13 cellular contexts compared by ENCODE assay signal in the genomic region with DNA sequence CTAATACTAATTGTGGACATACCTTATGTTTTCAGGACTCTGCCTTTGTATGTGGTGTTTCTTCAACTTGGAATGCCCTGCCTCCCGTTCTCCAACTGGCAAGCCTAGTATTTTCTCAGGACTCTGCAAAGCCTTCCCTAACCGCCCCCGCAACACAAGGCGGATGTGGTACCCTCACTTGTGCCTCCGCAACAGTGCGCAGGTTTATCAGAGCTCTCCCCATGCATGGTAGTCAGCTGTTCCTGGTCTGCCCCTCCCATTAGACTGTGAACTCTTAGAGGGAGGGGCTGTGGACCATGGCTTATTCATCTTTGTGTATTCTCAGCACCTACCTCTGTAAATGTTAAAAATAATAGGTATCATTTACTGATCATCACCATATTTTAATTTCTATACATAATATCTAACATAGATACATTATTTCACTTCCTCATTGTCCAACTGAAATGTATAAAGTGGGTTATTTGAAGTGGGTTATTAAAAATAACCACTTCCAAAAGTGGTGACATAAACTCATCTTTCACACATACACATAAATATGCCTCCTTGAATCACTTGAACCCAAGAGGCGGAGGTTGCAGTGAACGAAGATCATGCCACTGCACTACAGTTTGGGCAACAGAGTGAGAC. TPM values are rescaled to one million over a fixed set of nuclear protein-coding genes. Genes with fewer than 3 reads are reported as not detected.
DNase-seq lines count a peak whose midpoint lies in the region; ATAC-seq lines count a peak whose summit lies in the region.
"Had no signal": no experiment of that assay in that cellular context is flagged by ENCODE, and none has a peak within 500 bp of the region (broad histone marks: within the 10 kb centered on the region; RNA-seq: fewer than 3 reads in every experiment).

No MANE protein-coding gene starts in this region.

- H3K27me3 Mint-ChIP-seq in activated T-cell treated with anti-CD3 and anti-CD28 coated beads, Interleukin-2, amount 50 U/mL, for 4 hours (ENCODE audit: low read depth) = no peaks in the 10 kb centered on the region
- H3K27me3 Mint-ChIP-seq in activated naive CD8-positive, alpha-beta T cell treated with anti-CD3 and anti-CD28 coated beads, Interleukin-2, amount 50 U/mL, for 24 hours = no peaks in the 10 kb centered on the region
- H3K27me3 Mint-ChIP-seq: brain had no signal

- no peak for DNase-seq in activated T-cell treated with anti-CD3 and anti-CD28 coated beads, Interleukin-2, amount 50 U/mL, for 4 hours
- no peak for DNase-seq in activated T-cell treated with anti-CD3 and anti-CD28 coated beads, Interleukin-2, amount 50 U/mL, for 1 hour
- peak; percentile 26 for DNase-seq in NCI-H69 (lab: John Stamatoyannopoulos, UW)
- DNase-seq in activated naive CD8-positive, alpha-beta T cell treated with anti-CD3 and anti-CD28 coated beads, Interleukin-2, amount 50 U/mL, for 24 hours = no peak
- no peak for DNase-seq in stimulated activated effector memory CD8-positive, alpha-beta T cell treated with anti-CD3 and anti-CD28 coated beads, Interleukin-12 subunit alpha, Interleukin-12 subunit beta, amount 100 ng/mL, for 72 hours (ENCODE audit: low spot score in 2 of 2)
- no peak for DNase-seq in NCI-H446 treated with DMSO at 0.1 percent for 48 hours (lab: John Stamatoyannopoulos, UW)
- DNase-seq: left colon, PC-3 had no signal

- peak overlapping the region; percentile 38 for H3K27ac Mint-ChIP-seq in activated naive CD8-positive, alpha-beta T cell treated with anti-CD3 and anti-CD28 coated beads, Interleukin-2, amount 50 U/mL, for 24 hours
- H3K27ac Mint-ChIP-seq in stimulated activated effector memory CD8-positive, alpha-beta T cell treated with anti-CD3 and anti-CD28 coated beads, Interleukin-12 subunit alpha, Interleukin-12 subunit beta, amount 100 ng/mL, for 72 hours = peak overlapping the region; percentile 70

- no peaks in the 10 kb centered on the region for H3K9me3 Mint-ChIP-seq in activated T-cell treated with anti-CD3 and anti-CD28 coated beads, Interleukin-2, amount 50 U/mL, for 4 hours
- H3K9me3 Mint-ChIP-seq in activated naive CD8-positive, alpha-beta T cell treated with anti-CD3 and anti-CD28 coated beads, Interleukin-2, amount 50 U/mL, for 24 hours = no peaks in the 10 kb centered on the region
- H3K9me3 Mint-ChIP-seq in stimulated activated effector memory CD8-positive, alpha-beta T cell treated with anti-CD3 and anti-CD28 coated beads, Interleukin-12 subunit alpha, Interleukin-12 subunit beta, amount 100 ng/mL, for 72 hours = no peaks in the 10 kb centered on the region
- H3K9me3 Mint-ChIP-seq: brain; T-helper 2 cell treated with Interferon-gamma antibody and Interleukin-4, amounts not matched to agents 5 μg/mL and 100 μg/mL, for 36 hours had no signal

- H3K36me3 Mint-ChIP-seq in activated T-cell treated with anti-CD3 and anti-CD28 coated beads, Interleukin-2, amount 50 U/mL, for 4 hours (ENCODE audit: insufficient read depth) = no peaks in the 10 kb centered on the region
- no peaks in the 10 kb centered on the region for H3K36me3 Mint-ChIP-seq in activated naive CD8-positive, alpha-beta T cell treated with anti-CD3 and anti-CD28 coated beads, Interleukin-2, amount 50 U/mL, for 24 hours (ENCODE audit: low read depth)
- peaks cover 61% of the 10 kb centered on the region for H3K36me3 Mint-ChIP-seq in stimulated activated effector memory CD8-positive, alpha-beta T cell treated with anti-CD3 and anti-CD28 coated beads, Interleukin-12 subunit alpha, Interleukin-12 subunit beta, amount 100 ng/mL, for 72 hours
- H3K36me3 Mint-ChIP-seq: brain had no signal

- ATAC-seq in activated T-cell treated with anti-CD3 and anti-CD28 coated beads, Interleukin-2, amount 50 U/mL, for 4 hours = peak in 1 of 2 donors; percentile 28
- ATAC-seq in activated naive CD8-positive, alpha-beta T cell treated with anti-CD3 and anti-CD28 coated beads, Interleukin-2, amount 50 U/mL, for 24 hours = peak; percentile 58
- peak; percentile 64 for ATAC-seq in stimulated activated effector memory CD8-positive, alpha-beta T cell treated with anti-CD3 and anti-CD28 coated beads, Interleukin-12 subunit alpha, Interleukin-12 subunit beta, amount 100 ng/mL, for 72 hours
- no peak for ATAC-seq in GM21737 (IDR thresholded peaks at IDR 0.05; ENCODE audit: unreplicated experiment)
- ATAC-seq in HG03442 (IDR thresholded peaks at IDR 0.05; ENCODE audit: unreplicated experiment) = no peak
- ATAC-seq: left colon, PC-3 had no signal

- H3K4me1 Mint-ChIP-seq in activated T-cell treated with anti-CD3 and anti-CD28 coated beads, Interleukin-2, amount 50 U/mL, for 4 hours (ENCODE audit: low read depth) = peaks cover 35% of the 10 kb centered on the region
- peaks cover 43% of the 10 kb centered on the region for H3K4me1 Mint-ChIP-seq in activated naive CD8-positive, alpha-beta T cell treated with anti-CD3 and anti-CD28 coated beads, Interleukin-2, amount 50 U/mL, for 24 hours
- peaks cover 36% of the 10 kb centered on the region for H3K4me1 Mint-ChIP-seq in stimulated activated effector memory CD8-positive, alpha-beta T cell treated with anti-CD3 and anti-CD28 coated beads, Interleukin-12 subunit alpha, Interleukin-12 subunit beta, amount 100 ng/mL, for 72 hours

- peak overlapping the region; percentile 73 for H3K4me3 Mint-ChIP-seq in activated T-cell treated with anti-CD3 and anti-CD28 coated beads, Interleukin-2, amount 50 U/mL, for 4 hours
- no peak overlapping the region for H3K4me3 Mint-ChIP-seq in activated naive CD8-positive, alpha-beta T cell treated with anti-CD3 and anti-CD28 coated beads, Interleukin-2, amount 50 U/mL, for 24 hours
- peak overlapping the region; percentile 66 for H3K4me3 Mint-ChIP-seq in stimulated activated effector memory CD8-positive, alpha-beta T cell treated with anti-CD3 and anti-CD28 coated beads, Interleukin-12 subunit alpha, Interleukin-12 subunit beta, amount 100 ng/mL, for 72 hours
- H3K4me3 Mint-ChIP-seq: brain had no signal

RNA-seq across cellular contexts. Expression of a gene that starts 9.0 kb away (rescaled TPM):
- 1 to 10 TPM; 3.8 to 5.5 (median 5.1) TPM for total RNA-seq in activated T-cell treated with anti-CD3 and anti-CD28 coated beads, Interleukin-2, amount 50 U/mL, for 4 hours

RNA-seq across cellular contexts. Expression of a gene that starts 19.6 kb away (rescaled TPM):
- 100 to 1,000 TPM; 311 to 336 (median 332) TPM for total RNA-seq in activated T-cell treated with anti-CD3 and anti-CD28 coated beads, Interleukin-2, amount 50 U/mL, for 4 hours

RNA-seq across cellular contexts. Expression of a gene that starts 20.5 kb away (rescaled TPM):
- total RNA-seq in activated T-cell treated with anti-CD3 and anti-CD28 coated beads, Interleukin-2, amount 50 U/mL, for 4 hours = 1 to 10 TPM in 1 of 3 donors, under 1 TPM in 2; 0.65 to 1.3 (median 0.71) TPM
- total RNA-seq: G401 had no signal

RNA-seq across cellular contexts. Expression of a gene that starts 36.1 kb away (rescaled TPM):
- 1 to 10 TPM; 5.9 to 7.5 (median 6.9) TPM for total RNA-seq in activated T-cell treated with anti-CD3 and anti-CD28 coated beads, Interleukin-2, amount 50 U/mL, for 4 hours

RNA-seq across cellular contexts. Expression of a gene that starts 58.7 kb away (rescaled TPM):
- 100 to 1,000 TPM; 267 to 300 (median 270) TPM for total RNA-seq in activated T-cell treated with anti-CD3 and anti-CD28 coated beads, Interleukin-2, amount 50 U/mL, for 4 hours

Comparison
In these comparisons a context has a peak if more than half of its experiments do, and no peak if none do; other contexts are left out.
1. ATAC-seq: peak in activated naive CD8-positive, alpha-beta T cell treated with anti-CD3 and anti-CD28 coated beads, Interleukin-2, amount 50 U/mL, for 24 hours (single experiment) and stimulated activated effector memory CD8-positive, alpha-beta T cell treated with anti-CD3 and anti-CD28 coated beads, Interleukin-12 subunit alpha, Interleukin-12 subunit beta, amount 100 ng/mL, for 72 hours (single experiment); none in GM21737 (single experiment) and HG03442 (single experiment).